In genomic region chr11:133834399-133835257, GRCh38 we compare ENCODE assay signal across 12 cellular contexts. TPM values are rescaled to one million over a fixed set of nuclear protein-coding genes. Genes with fewer than 3 reads are reported as not detected.
DNase-seq lines count a peak whose midpoint lies in the region; ATAC-seq and TF ChIP-seq lines count a peak whose summit lies in the region.
"Had no signal": no experiment of that assay in that cellular context is flagged by ENCODE, and none has a peak within 500 bp of the region (broad histone marks: within the 10 kb centered on the region; RNA-seq: fewer than 3 reads in every experiment).

No MANE protein-coding gene starts in this region.

- H3K9ac ChIP-seq in SK-N-SH = no peak overlapping the region

- H3K27me3 ChIP-seq in MG63 (no peaks in the 10 kb centered on the region), SK-N-SH (ENCODE audit: insufficient read depth) (no peaks in the 10 kb centered on the region)
- H3K27me3 ChIP-seq: ovary had no signal

- no peak for TF ChIP-seq EP300 in SK-N-SH (IDR thresholded peaks at IDR 0.05; ENCODE audit: borderline replicate concordance in 1 of 2, low read depth in 1 of 2, low read length in 1 of 2)

- 0 out of 2 replicates have a peak overlapping the region, but pooled peaks have one; percentile 0 for H3K27ac Mint-ChIP-seq in WTC11
- H3K27ac Mint-ChIP-seq: GM23338 had no signal

- H3K9me2 ChIP-seq in SK-N-SH = no peaks in the 10 kb centered on the region

- H3K4me3 Mint-ChIP-seq in WTC11 = no peak overlapping the region
- H3K4me3 Mint-ChIP-seq: GM23338 had no signal

- H3K36me3 ChIP-seq in MG63 (no peaks in the 10 kb centered on the region), SK-N-SH (replicated peaks in 1 of 2; ENCODE audit: control insufficient read depth in 1 of 2, insufficient read depth in 2 of 2, low read length in 1 of 2) (no peaks in the 10 kb centered on the region)
- H3K36me3 ChIP-seq: ovary had no signal

- no peak overlapping the region for H3K4me2 ChIP-seq in SK-N-SH
- H3K4me2 ChIP-seq: GM23338 had no signal

- H3K27me3 Mint-ChIP-seq in WTC11 (ENCODE audit: low read depth) = no peaks in the 10 kb centered on the region; the same call in 1 of the 2 replicates

- no peaks in the 10 kb centered on the region for H3K79me2 ChIP-seq in SK-N-SH (ENCODE audit: insufficient read depth)

- H3K4me1 ChIP-seq in SK-N-SH (ENCODE audit: control insufficient read depth in 1 of 2, insufficient read depth in 2 of 2, low read depth in 1 of 2, low read length in 1 of 2) = no peaks in the 10 kb centered on the region

- POLR2A ChIA-PET in WTC11 (lab: Charles Lee) = interaction anchor here (0.9 to 1.0 kb wide), 2 partner anchors 752 to 756 kb away, joined by 3 to 4 read pairs; no protein-coding TSS in a partner anchor
- POLR2A ChIA-PET in SK-N-SH (lab: Yijun Ruan, JAX) = no interaction called here

- peaks cover 19% of the 10 kb centered on the region for H3K4me1 Mint-ChIP-seq in WTC11

- H2AFZ ChIP-seq in SK-N-SH (ENCODE audit: low read depth) = no peak overlapping the region

- DNase-seq in D341Med (ENCODE audit: low spot score) = peak; percentile 20
- no peak for DNase-seq in WTC11 (ENCODE audit: low spot score)
- DNase-seq in occipital lobe (lab: John Stamatoyannopoulos, UW) = no peak
- DNase-seq in GM19240 (ENCODE audit: insufficient read length, low spot score) = no peak
- DNase-seq in MG63 = no peak
- DNase-seq in SK-N-SH = no peak
- DNase-seq: ovary had no signal

- no peaks in the 10 kb centered on the region for H4K20me1 ChIP-seq in SK-N-SH (ENCODE audit: insufficient read depth)

- H3K4me3 ChIP-seq in MG63 = no peak overlapping the region
- H3K4me3 ChIP-seq in SK-N-SH (ENCODE audit: low read depth in 2 of 2, low read length in 1 of 2) = no peak overlapping the region; a peak in 1 of 4 replicates
- H3K4me3 ChIP-seq: GM23338, ovary had no signal

- 59% methylated on average over 13 of the region's 13 CpGs for WGBS in SK-N-SH (ENCODE audit: low lambda C conversion rate)

- no peak overlapping the region for H3K27ac ChIP-seq in SK-N-SH (ENCODE audit: low read depth in 2 of 2, low read length in 1 of 2)
- H3K27ac ChIP-seq: ovary had no signal

- no peaks in the 10 kb centered on the region for H3K36me3 Mint-ChIP-seq in WTC11

- H3K9me3 ChIP-seq in MG63 (no peaks in the 10 kb centered on the region), SK-N-SH (0 out of 2 replicates have a peak, but pooled peaks cover 3% of the 10 kb centered on the region)
- H3K9me3 ChIP-seq: ovary had no signal

- TF ChIP-seq CTCF in WTC11 (IDR thresholded peaks at IDR 0.05) = no peak
- no peak for TF ChIP-seq CTCF in SK-N-SH (IDR thresholded peaks at IDR 0.05)

- peak; percentile 24 for ATAC-seq in GM19351 (IDR thresholded peaks at IDR 0.05; ENCODE audit: unreplicated experiment)
- ATAC-seq in HG02943 (IDR thresholded peaks at IDR 0.05; ENCODE audit: low read depth, unreplicated experiment) = peak; percentile 14
- ATAC-seq in WTC11 = no peak

- CTCF ChIA-PET in WTC11 (lab: Charles Lee) = interaction anchor here (0.6 to 3.8 kb wide), 45 partner anchors 9 to 894 kb away, joined by 3 to 68 read pairs (median 4); no protein-coding TSS in a partner anchor
- CTCF ChIA-PET in SK-N-SH (lab: Yijun Ruan, JAX) = interaction anchor here (0.7 to 6.7 kb wide), 32 partner anchors 9 to 760 kb away, joined by 3 to 114 read pairs (median 4); no protein-coding TSS in a partner anchor

- no peaks in the 10 kb centered on the region for H3F3A ChIP-seq in SK-N-SH (replicated peaks; ENCODE audit: insufficient read depth)

- H3K9me3 Mint-ChIP-seq in WTC11 = peaks cover 10% of the 10 kb centered on the region

- TF ChIP-seq RAD21 in SK-N-SH (IDR thresholded peaks at IDR 0.05; ENCODE audit: low read length) = no peak

TF ChIP-seq in WTC11, 78 proteins besides CTCF, POLR2A, EP300 and RAD21:
- TF ChIP-seq JAZF1 (CRISPR knock-in tag; IDR thresholded peaks at IDR 0.05) (no peak), NR3C1 (CRISPR knock-in tag; conservative IDR thresholded peaks at IDR 0.05; ENCODE audit: low read depth) (no peak), ZNF423 (CRISPR knock-in tag; IDR thresholded peaks at IDR 0.05) (no peak), NFE2L1 (CRISPR knock-in tag; IDR thresholded peaks at IDR 0.05) (no peak), NR1H2 (CRISPR knock-in tag; IDR thresholded peaks at IDR 0.05) (no peak), TP53 (CRISPR knock-in tag; IDR thresholded peaks at IDR 0.05) (no peak), IRF1 (CRISPR knock-in tag; IDR thresholded peaks at IDR 0.05) (no peak), ZNF138 (CRISPR knock-in tag; conservative IDR thresholded peaks at IDR 0.05) (no peak), KAT7 (CRISPR knock-in tag; IDR thresholded peaks at IDR 0.05; ENCODE audit: borderline replicate concordance) (no peak), HMGXB4 (CRISPR knock-in tag; IDR thresholded peaks at IDR 0.05) (no peak), ETV6 (CRISPR knock-in tag; IDR thresholded peaks at IDR 0.05) (no peak)

TF ChIP-seq in SK-N-SH, 30 proteins besides CTCF, POLR2A, EP300 and RAD21:
- TF ChIP-seq, protein P1, sequence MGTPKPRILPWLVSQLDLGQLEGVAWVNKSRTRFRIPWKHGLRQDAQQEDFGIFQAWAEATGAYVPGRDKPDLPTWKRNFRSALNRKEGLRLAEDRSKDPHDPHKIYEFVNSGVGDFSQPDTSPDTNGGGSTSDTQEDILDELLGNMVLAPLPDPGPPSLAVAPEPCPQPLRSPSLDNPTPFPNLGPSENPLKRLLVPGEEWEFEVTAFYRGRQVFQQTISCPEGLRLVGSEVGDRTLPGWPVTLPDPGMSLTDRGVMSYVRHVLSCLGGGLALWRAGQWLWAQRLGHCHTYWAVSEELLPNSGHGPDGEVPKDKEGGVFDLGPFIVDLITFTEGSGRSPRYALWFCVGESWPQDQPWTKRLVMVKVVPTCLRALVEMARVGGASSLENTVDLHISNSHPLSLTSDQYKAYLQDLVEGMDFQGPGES (IDR thresholded peaks at IDR 0.05; ENCODE audit: low read depth, low read length) = no peak
- TF ChIP-seq USF2 (IDR thresholded peaks at IDR 0.05; ENCODE audit: borderline replicate concordance, low read depth, low read length) = no peak
- no peak for TF ChIP-seq SIN3A (IDR thresholded peaks at IDR 0.05; ENCODE audit: borderline replicate concordance, low read depth, low read length)
- no peak for TF ChIP-seq MEF2A (IDR thresholded peaks at IDR 0.05; ENCODE audit: borderline replicate concordance, low read depth)
- TF ChIP-seq MAX (IDR thresholded peaks at IDR 0.05; ENCODE audit: low read depth) = no peak
- no peak for TF ChIP-seq ZBTB33 (IDR thresholded peaks at IDR 0.05; ENCODE audit: borderline replicate concordance, low read depth)
- no peak for TF ChIP-seq JUND (IDR thresholded peaks at IDR 0.05)
TF ChIP-seq in SK-N-SH: peak in this region for 0.

RNA-seq across cellular contexts. Expression of gene SPATA19, which starts 10.7 kb away (rescaled TPM):
- total RNA-seq in WTC11 (2021) = not detected in 3 replicates
- not detected for total RNA-seq in occipital lobe
- total RNA-seq in MG63 (2014; rRNA removed; shearing (Covaris generic); ENCODE audit: low replicate concordance) = not detected in 2 replicates
- polyA plus RNA-seq in SK-N-SH (2012; rRNA removed) = not detected in 2 replicates
- polyA plus RNA-seq in SK-N-SH (2012; cell fraction: cytosol; rRNA removed) = not detected in 2 replicates
- not detected in 2 replicates for polyA plus RNA-seq in SK-N-SH (2012; cell fraction: nucleus; rRNA removed)
- total RNA-seq: GM23338, kidney epithelial cell, ovary, RPMI7951 had no signal
- polyA plus RNA-seq: GM23338, ovary had no signal
